In genomic region chr14:95697764-95698163, GRCh38 we compare ENCODE assay signal across 16 cellular contexts. TPM values are rescaled to one million over a fixed set of nuclear protein-coding genes. Genes with fewer than 3 reads are reported as not detected.
A peak's percentile ranks its signal among the peaks of the same experiment; 100 is the strongest.
DNase-seq lines count a peak whose midpoint lies in the region; ATAC-seq and TF ChIP-seq lines count a peak whose summit lies in the region.
"Had no signal": no experiment of that assay in that cellular context is flagged by ENCODE, and none has a peak within 500 bp of the region (broad histone marks: within the 10 kb centered on the region; RNA-seq: fewer than 3 reads in every experiment).

No MANE protein-coding gene starts in this region.

- POLR2A ChIA-PET in CD4-positive, alpha-beta T cell (lab: Charles Lee), result no interaction called here

- TF ChIP-seq CTCF in type B pancreatic cell (conservative IDR thresholded peaks at IDR 0.05), result peak; percentile 30
- TF ChIP-seq CTCF in CD4-positive, alpha-beta T cell (IDR thresholded peaks at IDR 0.05), result no peak

- H3K9me3 ChIP-seq in CD4-positive, alpha-beta T cell (ENCODE audit: control insufficient read depth, low read length), result no peaks in the 10 kb centered on the region
- H3K9me3 ChIP-seq: body of pancreas, right atrium auricular region, upper lobe of right lung had no signal

- H3K27me3 ChIP-seq in CD4-positive, alpha-beta T cell (ENCODE audit: control insufficient read depth, insufficient read depth, low read length), result peaks cover 6% of the 10 kb centered on the region
- H3K27me3 ChIP-seq: body of pancreas, right atrium auricular region had no signal

- no peak overlapping the region for H3K27ac Mint-ChIP-seq in type B pancreatic cell
- no peak overlapping the region for H3K27ac Mint-ChIP-seq in effector memory CD8-positive, alpha-beta T cell
- no peak overlapping the region for H3K27ac Mint-ChIP-seq in CD4-positive, alpha-beta T cell
- H3K27ac Mint-ChIP-seq: activated T-cell treated with anti-CD3 and anti-CD28 coated beads, Interleukin-2, amount 50 U/mL, for 24 hours had no signal

- H3K27ac ChIP-seq in CD4-positive, alpha-beta T cell (ENCODE audit: low read depth, low read length), result no peak overlapping the region
- H3K27ac ChIP-seq: body of pancreas, GM23248, right atrium auricular region, upper lobe of right lung had no signal

- no peaks in the 10 kb centered on the region for H3K36me3 Mint-ChIP-seq in type B pancreatic cell
- no peaks in the 10 kb centered on the region for H3K36me3 Mint-ChIP-seq in effector memory CD8-positive, alpha-beta T cell (ENCODE audit: insufficient read depth)
- no peaks in the 10 kb centered on the region for H3K36me3 Mint-ChIP-seq in CD4-positive, alpha-beta T cell (ENCODE audit: low read depth)

- ATAC-seq in GM21786 (IDR thresholded peaks at IDR 0.05; ENCODE audit: unreplicated experiment), result peak; percentile 37
- ATAC-seq in HG03378 (IDR thresholded peaks at IDR 0.05; ENCODE audit: unreplicated experiment), result peak; percentile 47
- no peak for ATAC-seq in effector memory CD8-positive, alpha-beta T cell (replicated peaks)
- no peak for ATAC-seq in CD4-positive, alpha-beta T cell (ENCODE audit: poor library complexity)
- ATAC-seq: body of pancreas, upper lobe of right lung had no signal

- H3K4me1 Mint-ChIP-seq in type B pancreatic cell (ENCODE audit: unreplicated experiment), result peaks cover 12% of the 10 kb centered on the region
- H3K4me1 Mint-ChIP-seq in effector memory CD8-positive, alpha-beta T cell (ENCODE audit: low read depth in 2 of 2), result no peaks in the 10 kb centered on the region
- no peaks in the 10 kb centered on the region for H3K4me1 Mint-ChIP-seq in CD4-positive, alpha-beta T cell (ENCODE audit: low read depth)

- CTCF ChIA-PET in CD4-positive, alpha-beta T cell (lab: Charles Lee), result no interaction called here

- H3K9me3 Mint-ChIP-seq in type B pancreatic cell, result no peaks in the 10 kb centered on the region
- no peaks in the 10 kb centered on the region for H3K9me3 Mint-ChIP-seq in effector memory CD8-positive, alpha-beta T cell
- no peaks in the 10 kb centered on the region for H3K9me3 Mint-ChIP-seq in CD4-positive, alpha-beta T cell
- H3K9me3 Mint-ChIP-seq: activated T-cell treated with anti-CD3 and anti-CD28 coated beads, Interleukin-2, amount 50 U/mL, for 24 hours had no signal

- DNase-seq in NCI-H748 (lab: John Stamatoyannopoulos, UW; ENCODE audit: unreplicated experiment) (peak; percentile 16), NCI-H748 treated with DMSO at 0.1 percent for 48 hours (lab: John Stamatoyannopoulos, UW) (no peak), type B pancreatic cell (ENCODE audit: extremely low spot score, unreplicated experiment) (no peak), CD1c-positive myeloid dendritic cell (ENCODE audit: extremely low spot score) (no peak)
- DNase-seq in effector memory CD8-positive, alpha-beta T cell, result no peak
- DNase-seq in CD4-positive, alpha-beta T cell, result no peak
- DNase-seq: activated T-cell treated with anti-CD3 and anti-CD28 coated beads, Interleukin-2, amount 50 U/mL, for 24 hours; body of pancreas; GM23248; mesenchymal stem cell; NCI-H187; upper lobe of right lung had no signal

- intact Hi-C loops in CD4-positive, alpha-beta T cell (cut with DNase I, micrococcal nuclease), result no loop called here

- H3K27me3 Mint-ChIP-seq in type B pancreatic cell, result peaks cover 31% of the 10 kb centered on the region
- peaks cover 45 to 62% of the 10 kb centered on the region in 2 donors for H3K27me3 Mint-ChIP-seq in effector memory CD8-positive, alpha-beta T cell
- H3K27me3 Mint-ChIP-seq in CD4-positive, alpha-beta T cell, result peaks cover 67% of the 10 kb centered on the region

- no peak overlapping the region for H3K4me3 Mint-ChIP-seq in type B pancreatic cell
- no peak overlapping the region for H3K4me3 Mint-ChIP-seq in effector memory CD8-positive, alpha-beta T cell
- H3K4me3 Mint-ChIP-seq in CD4-positive, alpha-beta T cell, result no peak overlapping the region
- H3K4me3 Mint-ChIP-seq: activated T-cell treated with anti-CD3 and anti-CD28 coated beads, Interleukin-2, amount 50 U/mL, for 24 hours had no signal

RNA-seq across cellular contexts. Expression of gene TCL1B, which starts 11.5 kb away (rescaled TPM):
- not detected in 2 replicates for total RNA-seq in type B pancreatic cell (ENCODE audit: low replicate concordance)
- total RNA-seq in CD4-positive, alpha-beta T cell, result not detected
- total RNA-seq: body of pancreas, endothelial cell of umbilical vein, GM23248, right atrium auricular region, upper lobe of right lung had no signal

RNA-seq across cellular contexts. Expression of gene TCL1A, which starts 16.2 kb away (rescaled TPM):
- not detected in 2 replicates for total RNA-seq in type B pancreatic cell (ENCODE audit: low replicate concordance)
- not detected for total RNA-seq in CD4-positive, alpha-beta T cell
- total RNA-seq: body of pancreas, endothelial cell of umbilical vein, GM23248, upper lobe of right lung had no signal

Comparison
In these comparisons a context has a peak if more than half of its experiments do, and no peak if none do; other contexts are left out.
1. ATAC-seq: peak in GM21786 (single experiment) and HG03378 (single experiment); none in effector memory CD8-positive, alpha-beta T cell (single experiment) and CD4-positive, alpha-beta T cell (single experiment).